23 cellular contexts compared by ENCODE assay signal in genomic region chr4:147651563-147651962, GRCh38. TPM values are rescaled to one million over a fixed set of nuclear protein-coding genes. Genes with fewer than 3 reads are reported as not detected.
A peak's percentile ranks its signal among the peaks of the same experiment; 100 is the strongest.
DNase-seq lines count a peak whose midpoint lies in the region; ATAC-seq lines count a peak whose summit lies in the region.
"Had no signal": no experiment of that assay in that cellular context is flagged by ENCODE, and none has a peak within 500 bp of the region (broad histone marks: within the 10 kb centered on the region; RNA-seq: fewer than 3 reads in every experiment).

No MANE protein-coding gene starts in this region.

- no peak for DNase-seq in activated T-cell treated with anti-CD3 and anti-CD28 coated beads, Interleukin-2, amount 50 U/mL, for 72 hours
- no peak for DNase-seq in activated T-cell treated with anti-CD3 and anti-CD28 coated beads, Interleukin-2, amount 50 U/mL, for 1 hour
- no peak for DNase-seq in NCI-H2029 (lab: John Stamatoyannopoulos, UW)
- DNase-seq in NOMO-1 treated with dmso at 0.1 percent for 144 hours (lab: John Stamatoyannopoulos, UW; ENCODE audit: unreplicated experiment) = no peak
- DNase-seq: ACHN, adrenal gland, cerebellar nuclear complex, dorsolateral prefrontal cortex, gastrocnemius medialis, Kasumi-1, left cardiac atrium, NCI-H1436, NCI-H446 treated with DMSO at 0.1 percent for 48 hours, NCI-H82, ovary, substantia nigra had no signal

- no peaks in the 10 kb centered on the region for H3K27me3 Mint-ChIP-seq in activated T-cell treated with anti-CD3 and anti-CD28 coated beads, Interleukin-2, amount 50 U/mL, for 72 hours (ENCODE audit: low read depth)
- H3K27me3 Mint-ChIP-seq in stimulated activated memory B cell treated with anti-CD40 and anti-IgM and Interleukin-4, amounts not matched to agents 10 μg/mL and 1 μg/mL and 100 μg/mL, for 72 hours = no peaks in the 10 kb centered on the region
- H3K27me3 Mint-ChIP-seq: brain, type B pancreatic cell had no signal

- H3K36me3 Mint-ChIP-seq in activated T-cell treated with anti-CD3 and anti-CD28 coated beads, Interleukin-2, amount 50 U/mL, for 72 hours (ENCODE audit: insufficient read depth in 2 of 2) = peaks cover 8 to 31% of the 10 kb centered on the region in 2 donors
- H3K36me3 Mint-ChIP-seq in stimulated activated memory B cell treated with anti-CD40 and anti-IgM and Interleukin-4, amounts not matched to agents 10 μg/mL and 1 μg/mL and 100 μg/mL, for 72 hours = peaks cover 74% of the 10 kb centered on the region

- no peak overlapping the region for H3K4me3 Mint-ChIP-seq in activated T-cell treated with anti-CD3 and anti-CD28 coated beads, Interleukin-2, amount 50 U/mL, for 72 hours
- H3K4me3 Mint-ChIP-seq in stimulated activated memory B cell treated with anti-CD40 and anti-IgM and Interleukin-4, amounts not matched to agents 10 μg/mL and 1 μg/mL and 100 μg/mL, for 72 hours = no peak overlapping the region
- H3K4me3 Mint-ChIP-seq: brain, type B pancreatic cell had no signal

- H3K9me3 Mint-ChIP-seq in activated T-cell treated with anti-CD3 and anti-CD28 coated beads, Interleukin-2, amount 50 U/mL, for 72 hours = no peaks in the 10 kb centered on the region
- H3K9me3 Mint-ChIP-seq in stimulated activated memory B cell treated with anti-CD40 and anti-IgM and Interleukin-4, amounts not matched to agents 10 μg/mL and 1 μg/mL and 100 μg/mL, for 72 hours = no peaks in the 10 kb centered on the region
- H3K9me3 Mint-ChIP-seq: activated T-helper 2 cell treated with anti-CD3 and anti-CD28 coated beads, Interferon-gamma antibody, Interleukin-2, Interleukin-4, amounts not matched to agents 10 μg/mL and 5 μg/mL and 100 μg/mL, durations not matched to agents 14 hours and 24 hours and 36 hours; brain; type B pancreatic cell had no signal

- peaks cover 47% of the 10 kb centered on the region for H3K4me1 Mint-ChIP-seq in activated T-cell treated with anti-CD3 and anti-CD28 coated beads, Interleukin-2, amount 50 U/mL, for 72 hours (ENCODE audit: low read depth)
- peaks cover 21% of the 10 kb centered on the region for H3K4me1 Mint-ChIP-seq in stimulated activated memory B cell treated with anti-CD40 and anti-IgM and Interleukin-4, amounts not matched to agents 10 μg/mL and 1 μg/mL and 100 μg/mL, for 72 hours

- no peak overlapping the region for H3K27ac Mint-ChIP-seq in activated T-cell treated with anti-CD3 and anti-CD28 coated beads, Interleukin-2, amount 50 U/mL, for 72 hours
- no peak overlapping the region for H3K27ac Mint-ChIP-seq in stimulated activated memory B cell treated with anti-CD40 and anti-IgM and Interleukin-4, amounts not matched to agents 10 μg/mL and 1 μg/mL and 100 μg/mL, for 72 hours
- H3K27ac Mint-ChIP-seq: activated T-helper 2 cell treated with anti-CD3 and anti-CD28 coated beads, Interferon-gamma antibody, Interleukin-2, Interleukin-4, amounts not matched to agents 10 μg/mL and 5 μg/mL and 100 μg/mL, durations not matched to agents 14 hours and 24 hours and 36 hours; brain; type B pancreatic cell had no signal

- peak; percentile 44 to 62 for ATAC-seq in activated T-cell treated with anti-CD3 and anti-CD28 coated beads, Interleukin-2, amount 50 U/mL, for 72 hours (replicated peaks in 1 of 2)
- ATAC-seq in GM18858 (IDR thresholded peaks at IDR 0.05; ENCODE audit: unreplicated experiment) (peak; percentile 71), HG02610 (IDR thresholded peaks at IDR 0.05; ENCODE audit: unreplicated experiment) (peak; percentile 77), HG03469 (IDR thresholded peaks at IDR 0.05; ENCODE audit: unreplicated experiment) (peak; percentile 43)
- no peak for ATAC-seq in stimulated activated memory B cell treated with anti-CD40 and anti-IgM and Interleukin-4, amounts not matched to agents 10 μg/mL and 1 μg/mL and 100 μg/mL, for 72 hours
- ATAC-seq: gastrocnemius medialis, left cardiac atrium had no signal

RNA-seq across cellular contexts. Expression of gene PRMT9, which starts 32.4 kb away (rescaled TPM):
- total RNA-seq in activated T-cell treated with anti-CD3 and anti-CD28 coated beads, Interleukin-2, amount 50 U/mL, for 72 hours = 1 to 10 TPM; 8.9 to 9.0 TPM

RNA-seq across cellular contexts. Expression of gene TMEM184C, which starts 34.4 kb away (rescaled TPM):
- total RNA-seq in activated T-cell treated with anti-CD3 and anti-CD28 coated beads, Interleukin-2, amount 50 U/mL, for 72 hours = 10 to 100 TPM; 15.7 to 17.3 TPM
